ENCODE assay signal across 13 cellular contexts in genomic region chr6:113697642-113698410, GRCh38.
DNase-seq lines count a peak whose midpoint lies in the region; ATAC-seq and TF ChIP-seq lines count a peak whose summit lies in the region.
"Had no signal": no experiment of that assay in that cellular context is flagged by ENCODE, and none has a peak within 500 bp of the region (broad histone marks: within the 10 kb centered on the region; RNA-seq: fewer than 3 reads in every experiment).

No MANE protein-coding gene starts in this region.

- H3K9me3 Mint-ChIP-seq in Calu3 (ENCODE audit: low read depth, unreplicated experiment) (no peaks in the 10 kb centered on the region), osteocyte (ENCODE audit: unreplicated experiment) (no peaks in the 10 kb centered on the region)

- no peak for TF ChIP-seq CTCF in Calu3 (IDR thresholded peaks at IDR 0.05; ENCODE audit: unreplicated experiment)
- TF ChIP-seq CTCF in PC-3 (conservative IDR thresholded peaks at IDR 0.05; ENCODE audit: low read depth, low read length), result no peak
- TF ChIP-seq CTCF in fibroblast of pulmonary artery (IDR thresholded peaks at IDR 0.05; ENCODE audit: low read length, missing control alignments), result no peak
- TF ChIP-seq CTCF in osteocyte (IDR thresholded peaks at IDR 0.05), result no peak

- ATAC-seq in HG02678 (IDR thresholded peaks at IDR 0.05; ENCODE audit: unreplicated experiment) (peak; percentile 74), PC-3 (peak; percentile 53), GM21360 (IDR thresholded peaks at IDR 0.05; ENCODE audit: unreplicated experiment) (no peak)

- DNase-seq in Calu3 (peak; percentile 13), PC-3 (peak; percentile 76), fibroblast of pulmonary artery (ENCODE audit: low read depth) (peak; percentile 81), osteocyte (ENCODE audit: extremely low spot score, unreplicated experiment) (no peak), 8988T (no peak)
- no peak for DNase-seq in stimulated activated CD4-positive, alpha-beta T cell treated with anti-CD3 and anti-CD28 coated beads, Interleukin-2, amount 100 ng/mL, for 24 hours
- DNase-seq: activated CD4-positive, alpha-beta T cell treated with anti-CD3 and anti-CD28 coated beads, Interleukin-2, amount 50 U/mL, for 48 hours; DMS 273 treated with DMSO at 0.1 percent for 48 hours; effector CD4-positive, alpha-beta T cell; H7; NCI-H2171 had no signal

- no peak overlapping the region for H3K9ac ChIP-seq in PC-3 (ENCODE audit: low read length)

- H3K36me3 Mint-ChIP-seq in Calu3 (ENCODE audit: insufficient read depth, unreplicated experiment) (no peaks in the 10 kb centered on the region), osteocyte (ENCODE audit: unreplicated experiment) (no peaks in the 10 kb centered on the region)

- H3K36me3 ChIP-seq in PC-3 (ENCODE audit: low read depth, low read length), result no peaks in the 10 kb centered on the region

- H3K4me3 Mint-ChIP-seq in Calu3 (ENCODE audit: low read depth, unreplicated experiment) (no peak overlapping the region), osteocyte (ENCODE audit: unreplicated experiment) (no peak overlapping the region)

- POLR2A ChIA-PET in PC-3 (lab: Charles Lee; ENCODE audit: unreplicated experiment), result no interaction called here

- H3K4me2 ChIP-seq in PC-3 (ENCODE audit: low read length), result peak overlapping the region; percentile 18; the same call in 1 of the 2 replicates

- H3K79me2 ChIP-seq in PC-3 (ENCODE audit: low read length), result no peaks in the 10 kb centered on the region

- BruUV-seq in Calu3 (replicated peaks; lab: Mats Ljungman, UMichigan), result no TSS peak
- BruUV-seq in PC-3 (replicated peaks; lab: Mats Ljungman, UMichigan), result no TSS peak

- H3K27ac ChIP-seq in PC-3 (ENCODE audit: low read length), result peak overlapping the region; percentile 44

- no peaks in the 10 kb centered on the region for H3K27me3 ChIP-seq in PC-3 (ENCODE audit: low read length)

- H3K4me1 Mint-ChIP-seq in Calu3 (ENCODE audit: low read depth, unreplicated experiment) (peaks cover 35% of the 10 kb centered on the region), osteocyte (ENCODE audit: unreplicated experiment) (peaks cover 40% of the 10 kb centered on the region)

- intact Hi-C loops in Calu3 (cut with micrococcal nuclease; ENCODE audit: unreplicated experiment) (no loop called here), PC-3 (cut with micrococcal nuclease) (no loop called here)

- H3K27ac Mint-ChIP-seq in Calu3 (ENCODE audit: unreplicated experiment) (no peak overlapping the region), osteocyte (ENCODE audit: unreplicated experiment) (no peak overlapping the region)

- H3F3A ChIP-seq in PC-3 (ENCODE audit: low read length, unreplicated experiment), result no peaks in the 10 kb centered on the region

- peaks cover 36% of the 10 kb centered on the region for H3K4me1 ChIP-seq in PC-3 (ENCODE audit: insufficient read depth, low read length)

- no peaks in the 10 kb centered on the region for H3K9me2 ChIP-seq in PC-3 (replicated peaks; ENCODE audit: low read length)

- no peaks in the 10 kb centered on the region for H3K27me3 Mint-ChIP-seq in Calu3 (ENCODE audit: unreplicated experiment)
- no peaks in the 10 kb centered on the region for H3K27me3 Mint-ChIP-seq in osteocyte (ENCODE audit: unreplicated experiment)

- no peak overlapping the region for H2AFZ ChIP-seq in PC-3 (ENCODE audit: low read length)

- no peaks in the 10 kb centered on the region for H4K20me1 ChIP-seq in PC-3 (ENCODE audit: low read length)

- H3K4me3 ChIP-seq in PC-3 (ENCODE audit: low read length), result no peak overlapping the region
- H3K4me3 ChIP-seq in fibroblast of pulmonary artery (replicated peaks; ENCODE audit: low read depth, low read length), result no peak overlapping the region

- H3K9me3 ChIP-seq in PC-3 (ENCODE audit: low read length), result no peaks in the 10 kb centered on the region

- CTCF ChIA-PET in Calu3 (lab: Charles Lee), result no interaction called here
- CTCF ChIA-PET in PC-3 (lab: Charles Lee), result no interaction called here

Comparison
In these comparisons a context has a peak if more than half of its experiments do, and no peak if none do; other contexts are left out.
1. DNase-seq: peak in Calu3 (single experiment), PC-3 (single experiment) and fibroblast of pulmonary artery (single experiment); none in stimulated activated CD4-positive, alpha-beta T cell treated with anti-CD3 and anti-CD28 coated beads, Interleukin-2, amount 100 ng/mL, for 24 hours (0 of 2), osteocyte (single experiment) and 8988T (single experiment).